ENCODE assay signal across 8 cellular contexts in the genomic region with DNA sequence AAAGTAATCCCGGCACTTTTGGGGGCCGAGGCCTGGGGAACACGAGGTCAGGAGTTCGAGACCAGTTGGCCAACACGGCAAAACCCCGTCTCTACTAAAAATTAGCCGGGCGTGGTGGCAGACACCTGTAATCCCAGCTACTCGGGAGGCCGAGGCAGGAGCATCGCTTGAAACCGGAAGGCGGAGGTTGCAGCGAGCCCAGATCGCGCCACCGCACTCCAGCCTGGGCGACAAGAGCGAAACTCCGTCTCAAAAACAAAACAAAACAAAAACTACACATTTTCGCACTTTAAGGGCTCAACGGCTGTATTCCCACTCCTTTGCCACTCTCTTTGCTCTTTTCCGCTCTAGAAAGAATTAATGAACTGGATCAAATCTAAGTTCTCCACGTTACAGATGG. TPM values are rescaled to one million over a fixed set of nuclear protein-coding genes. Genes with fewer than 3 reads are reported as not detected.
A peak's percentile ranks its signal among the peaks of the same experiment; 100 is the strongest.
DNase-seq lines count a peak whose midpoint lies in the region; ATAC-seq and TF ChIP-seq lines count a peak whose summit lies in the region.

No MANE protein-coding gene starts in this region.

- peaks cover 35% of the 10 kb centered on the region for H3K36me3 Mint-ChIP-seq in activated CD4-positive, alpha-beta T cell treated with anti-CD3 and anti-CD28 coated beads for 36 hours (ENCODE audit: low read depth)

- H3K9me3 ChIP-seq in adipocyte (ENCODE audit: control insufficient read depth, low read length): no peaks in the 10 kb centered on the region

- CTCF ChIA-PET in activated CD4-positive, alpha-beta T cell treated with anti-CD3 and anti-CD28 coated beads for 36 hours (lab: Charles Lee): no interaction called here

- no peaks in the 10 kb centered on the region for H3K9me3 Mint-ChIP-seq in activated CD4-positive, alpha-beta T cell treated with anti-CD3 and anti-CD28 coated beads for 36 hours (ENCODE audit: low read depth)

- intact Hi-C loops in activated CD4-positive, alpha-beta T cell treated with anti-CD3 and anti-CD28 coated beads for 36 hours (cut with DNase I, micrococcal nuclease): loop anchor here (1.0 to 5.0 kb wide), 4 partner anchors 53 to 1367 kb away; partner anchors contain the start of genes CRBN (in 2 of the 2) and ITPR1 (in 1 of the 2)

- peak overlapping the region; percentile 91 for H3K4me3 ChIP-seq in adipocyte (ENCODE audit: low read length)
- H3K4me3 ChIP-seq in kidney epithelial cell (ENCODE audit: low read depth, low read length): peak overlapping the region; percentile 66

- peak overlapping the region; percentile 85 for H3K27ac ChIP-seq in temporal lobe (ENCODE audit: low read depth, low read length)

- peaks cover 30% of the 10 kb centered on the region for H3K4me1 Mint-ChIP-seq in activated CD4-positive, alpha-beta T cell treated with anti-CD3 and anti-CD28 coated beads for 36 hours

- no peaks in the 10 kb centered on the region for H3K27me3 Mint-ChIP-seq in activated CD4-positive, alpha-beta T cell treated with anti-CD3 and anti-CD28 coated beads for 36 hours

- peak overlapping the region; percentile 92 for H3K27ac Mint-ChIP-seq in activated CD4-positive, alpha-beta T cell treated with anti-CD3 and anti-CD28 coated beads for 36 hours

- no peaks in the 10 kb centered on the region for H3K27me3 ChIP-seq in adipocyte (replicated peaks; ENCODE audit: control insufficient read depth, insufficient read depth, low read length)
- no peaks in the 10 kb centered on the region for H3K27me3 ChIP-seq in kidney epithelial cell (ENCODE audit: control insufficient read depth, insufficient read depth, low read length)

- ATAC-seq in activated CD4-positive, alpha-beta T cell treated with anti-CD3 and anti-CD28 coated beads for 36 hours: no peak

- H3K4me3 Mint-ChIP-seq in activated CD4-positive, alpha-beta T cell treated with anti-CD3 and anti-CD28 coated beads for 36 hours: peak overlapping the region; percentile 99

- DNase-seq in activated CD4-positive, alpha-beta T cell treated with anti-CD3 and anti-CD28 coated beads for 36 hours: no peak
- no peak for DNase-seq in activated CD4-positive, alpha-beta T cell treated with anti-CD3 and anti-CD28 coated beads, Interleukin-2, amount 50 U/mL, for 1 hour
- DNase-seq in adipocyte (ENCODE audit: low read depth) (no peak), kidney epithelial cell (ENCODE audit: low read depth) (no peak), COR-L47 (lab: John Stamatoyannopoulos, UW) (no peak), AG08396 (ENCODE audit: low spot score) (no peak), NCI-H510A treated with DMSO at 0.1 percent for 48 hours (lab: John Stamatoyannopoulos, UW) (no peak)

- H3K4me1 ChIP-seq in adipocyte (ENCODE audit: control insufficient read depth, insufficient read depth, low read length): peaks cover 13% of the 10 kb centered on the region

- peak overlapping the region; percentile 90 for H3K9ac ChIP-seq in adipocyte (ENCODE audit: low read length)

- TF ChIP-seq CTCF in kidney epithelial cell (IDR thresholded peaks at IDR 0.05; ENCODE audit: insufficient read depth, low read length, poor library complexity, severe bottlenecking): no peak

- H3K36me3 ChIP-seq in adipocyte (ENCODE audit: control insufficient read depth, insufficient read depth, low read length, severe bottlenecking) (peaks cover 23% of the 10 kb centered on the region), kidney epithelial cell (ENCODE audit: control insufficient read depth, insufficient read depth, low read length) (peaks cover 1% of the 10 kb centered on the region)

- POLR2A ChIA-PET in activated CD4-positive, alpha-beta T cell treated with anti-CD3 and anti-CD28 coated beads for 36 hours (lab: Charles Lee): no interaction called here

RNA-seq across cellular contexts. Expression of gene TRNT1, which starts 0.8 kb away (rescaled TPM):
- 10 to 100 TPM; 51.4 to 58.2 TPM for total RNA-seq in activated CD4-positive, alpha-beta T cell treated with anti-CD3 and anti-CD28 coated beads for 36 hours
- total RNA-seq in kidney epithelial cell (18.5 and 19.5 TPM in 2 replicates), temporal lobe (34.9 TPM)

RNA-seq across cellular contexts. Expression of gene IL5RA, which starts 15.8 kb away (rescaled TPM):
- total RNA-seq in activated CD4-positive, alpha-beta T cell treated with anti-CD3 and anti-CD28 coated beads for 36 hours: under 1 TPM; 0.28 to 0.30 TPM
- total RNA-seq in kidney epithelial cell (not detected in 2 replicates), temporal lobe (0.49 TPM)

RNA-seq across cellular contexts. Expression of gene CRBN, which starts 53.5 kb away (rescaled TPM):
- total RNA-seq in activated CD4-positive, alpha-beta T cell treated with anti-CD3 and anti-CD28 coated beads for 36 hours: 10 to 100 TPM; 38.4 to 42.6 TPM
- total RNA-seq in kidney epithelial cell (39.6 and 43.9 TPM in 2 replicates), temporal lobe (144 TPM)
